Comparison of ENCODE assay signal across 19 cellular contexts in genomic region chr20:63335711-63336110, GRCh38. TPM values are rescaled to one million over a fixed set of nuclear protein-coding genes. Genes with fewer than 3 reads are reported as not detected.
DNase-seq lines count a peak whose midpoint lies in the region; ATAC-seq, FAIRE-seq and TF ChIP-seq lines count a peak whose summit lies in the region.
"Had no signal": no experiment of that assay in that cellular context is flagged by ENCODE, and none has a peak within 500 bp of the region (broad histone marks: within the 10 kb centered on the region; RNA-seq: fewer than 3 reads in every experiment).

No MANE protein-coding gene starts in this region.

- H2AK5ac ChIP-seq in neuronal stem cell (ENCODE audit: low read depth, low read length) = no peak overlapping the region

- no TSS peak for BruUV-seq in HepG2 (replicated peaks; lab: Mats Ljungman, UMichigan)

- no peak overlapping the region for H3K18ac ChIP-seq in neuronal stem cell (ENCODE audit: low read length)

- H3K27me3 ChIP-seq in adrenal gland = no peaks in the 10 kb centered on the region
- H3K27me3 ChIP-seq in HepG2 (ENCODE audit: control insufficient read depth in 1 of 2, insufficient read depth in 2 of 2, low read length in 2 of 2) = peaks cover 0 to 16% of the 10 kb centered on the region in 2 experiments
- peaks cover 0 to 3% (median 0%) of the 10 kb centered on the region in 3 experiments for H3K27me3 ChIP-seq in neuronal stem cell (ENCODE audit: control insufficient read depth in 3 of 3, insufficient read depth in 3 of 3, low read depth in 1 of 3, low read length in 3 of 3)
- H3K27me3 ChIP-seq in esophagus muscularis mucosa = peaks cover 0 to 85% (median 3%) of the 10 kb centered on the region in 4 donors
- H3K27me3 ChIP-seq: BLaER1 had no signal

- POLR2A ChIA-PET in HepG2 (lab: Yijun Ruan, JAX) = no interaction called here

- H3K4me2 ChIP-seq in HepG2 (ENCODE audit: low read depth, low read length) = no peak overlapping the region
- no peak overlapping the region for H3K4me2 ChIP-seq in neuronal stem cell (ENCODE audit: insufficient read depth, low read length, poor library complexity, severe bottlenecking)
- H3K4me2 ChIP-seq: A549, BLaER1 had no signal

- no peak overlapping the region for H2BK5ac ChIP-seq in neuronal stem cell (ENCODE audit: low read length)

- intact Hi-C loops in adrenal gland (cut with DNase I) = no loop called here
- intact Hi-C loops in HepG2 (cut with micrococcal nuclease; ENCODE audit: unreplicated experiment) = loop anchor here (2.0 kb wide), 1 partner anchor 31 kb away; no protein-coding TSS in a partner anchor
- intact Hi-C loops in esophagus muscularis mucosa (cut with DNase I) = no loop called here

- H3K79me2 ChIP-seq in HepG2 (ENCODE audit: insufficient read depth, low read length) = no peaks in the 10 kb centered on the region

- TF ChIP-seq EP300 in HepG2 (IDR thresholded peaks at IDR 0.05; ENCODE audit: low read depth in 2 of 2, low read length in 2 of 2) (no peak), HepG2 (CRISPR knock-in tag; IDR thresholded peaks at IDR 0.05; ENCODE audit: borderline replicate concordance) (no peak), esophagus muscularis mucosa (IDR thresholded peaks at IDR 0.05) (no peak)

- WGBS in adrenal gland, 4 donors = 16 to 27% (median 19%) methylated on average over 9 of the region's 9 CpGs
- WGBS in HepG2 (ENCODE audit: low lambda C conversion rate) = 23% methylated on average over 9 of the region's 9 CpGs
- WGBS in neuronal stem cell (ENCODE audit: extremely low coverage in 2 of 2, insufficient read length in 2 of 2, insufficient replicate concordance in 1 of 2), 2 donors = no CpG with 5 or more reads among the region's 9 CpGs
- 47% methylated on average over 8 of the region's 9 CpGs for WGBS in esophagus muscularis mucosa

- H2BK15ac ChIP-seq in neuronal stem cell (ENCODE audit: low read length) = no peak overlapping the region

- FAIRE-seq in HTR-8/SVneo (lab: Jason Lieb, UNC) (peak; percentile 80), HepG2 (lab: Jason Lieb, UNC) (no peak)
- FAIRE-seq: A549, GM12892 had no signal

- no peak overlapping the region for H3K14ac ChIP-seq in neuronal stem cell (ENCODE audit: low read length)

- no peak overlapping the region for H4K91ac ChIP-seq in neuronal stem cell (ENCODE audit: low read depth, low read length, poor library complexity)

- TF ChIP-seq POLR2A in adrenal gland (IDR thresholded peaks at IDR 0.05) (no peak), HepG2 (IDR thresholded peaks at IDR 0.05; ENCODE audit: insufficient read depth in 1 of 2, low read depth in 2 of 2, low read length in 2 of 2) (no peak), esophagus muscularis mucosa (IDR thresholded peaks at IDR 0.05; ENCODE audit: low read depth) (no peak)

- TF ChIP-seq RAD21 in HepG2 (CRISPR knock-in tag; IDR thresholded peaks at IDR 0.05) = no peak

- no peak for DNase-seq in HTR-8/SVneo (ENCODE audit: insufficient read length, low spot score)
- peak in 4 of 7 donors; percentile 27 to 57 (median 38) for DNase-seq in adrenal gland
- DNase-seq in HepG2 (ENCODE audit: low spot score) = no peak
- no peak for DNase-seq in neuronal stem cell (ENCODE audit: low spot score)
- no peak for DNase-seq in AG08396 (ENCODE audit: low spot score)
- no peak for DNase-seq in esophagus muscularis mucosa (ENCODE audit: extremely low spot score)
- DNase-seq: Caco-2; CD8-positive, alpha-beta memory T cell; DND-41; GDM1 had no signal

- H3K4me1 ChIP-seq in adrenal gland (replicated peaks in 1 of 2) = no peaks in the 10 kb centered on the region
- no peaks in the 10 kb centered on the region for H3K4me1 ChIP-seq in HepG2 (ENCODE audit: insufficient read depth, low read length)
- H3K4me1 ChIP-seq in neuronal stem cell (ENCODE audit: control insufficient read depth in 2 of 2, insufficient read depth in 1 of 2, low read depth in 1 of 2, low read length in 2 of 2) = peaks cover 0 to 2% of the 10 kb centered on the region in 2 donors
- no peaks in the 10 kb centered on the region for H3K4me1 ChIP-seq in esophagus muscularis mucosa
- H3K4me1 ChIP-seq: A549 had no signal

- CTCF ChIA-PET in HepG2 (lab: Yijun Ruan, JAX; ENCODE audit: low intra/inter-chr PET ratio, low total read pairs) = no interaction called here

- no peak overlapping the region for H3K23ac ChIP-seq in neuronal stem cell (ENCODE audit: low read depth, low read length, poor library complexity)

- no peak overlapping the region for H2BK120ac ChIP-seq in neuronal stem cell (ENCODE audit: low read depth, low read length)

- H3K9me3 ChIP-seq in adrenal gland (replicated peaks in 1 of 3) (no peaks in the 10 kb centered on the region), HepG2 (ENCODE audit: low read length) (no peaks in the 10 kb centered on the region), neuronal stem cell (replicated peaks in 1 of 2; ENCODE audit: control insufficient read depth in 2 of 2, insufficient read depth in 1 of 2, low read depth in 1 of 2, low read length in 2 of 2) (peaks cover 7 to 9% of the 10 kb centered on the region in 2 donors), esophagus muscularis mucosa (peaks cover 0 to 7% (median 0%) of the 10 kb centered on the region in 4 donors)

- H3K4me3 ChIP-seq in adrenal gland = no peak overlapping the region
- H3K4me3 ChIP-seq in HepG2 (replicated peaks in 1 of 3; ENCODE audit: insufficient read depth in 1 of 3, low read depth in 2 of 3, low read length in 3 of 3) = no peak overlapping the region
- H3K4me3 ChIP-seq in neuronal stem cell (ENCODE audit: low read length in 2 of 2) = no peak overlapping the region
- no peak overlapping the region for H3K4me3 ChIP-seq in esophagus muscularis mucosa
- H3K4me3 ChIP-seq: A549, BLaER1 had no signal

- H3K27ac ChIP-seq in adrenal gland (no peak overlapping the region), HepG2 (ENCODE audit: extremely low read length, insufficient read depth, low read length) (no peak overlapping the region), neuronal stem cell (replicated peaks; ENCODE audit: low read length) (no peak overlapping the region), esophagus muscularis mucosa (replicated peaks in 1 of 4) (no peak overlapping the region)
- H3K27ac ChIP-seq: A549, BLaER1 had no signal

- peaks cover 2% of the 10 kb centered on the region for H3K79me1 ChIP-seq in neuronal stem cell (ENCODE audit: low read depth, low read length)

- TF ChIP-seq CTCF in adrenal gland (IDR thresholded peaks at IDR 0.05) (no peak), HepG2 (CRISPR knock-in tag; IDR thresholded peaks at IDR 0.05) (no peak), esophagus muscularis mucosa (IDR thresholded peaks at IDR 0.05) (no peak)

- ATAC-seq in HepG2 (no peak; the same call in 2 of the 3 replicates), HG02870 (IDR thresholded peaks at IDR 0.05; ENCODE audit: unreplicated experiment) (no peak), GM21367 (IDR thresholded peaks at IDR 0.05; ENCODE audit: unreplicated experiment) (no peak)
- ATAC-seq: A549, HCT116 had no signal

- H3K36me3 ChIP-seq in adrenal gland (replicated peaks in 1 of 2) (no peaks in the 10 kb centered on the region), HepG2 (replicated peaks in 1 of 2; ENCODE audit: control insufficient read depth in 1 of 2, insufficient read depth in 2 of 2, low read length in 2 of 2) (no peaks in the 10 kb centered on the region), neuronal stem cell (replicated peaks in 1 of 2; ENCODE audit: control insufficient read depth in 2 of 2, insufficient read depth in 2 of 2, low read length in 2 of 2) (peaks cover 0 to 2% of the 10 kb centered on the region in 2 donors), esophagus muscularis mucosa (no peaks in the 10 kb centered on the region)
- H3K36me3 ChIP-seq: BLaER1 had no signal

- in situ Hi-C loops in HepG2 (cut with HindIII; ENCODE audit: extremely low pct_ligation_motif_present, low pct_unique_long_range_greater_than_20kb) = no loop called here

- H3K9ac ChIP-seq in HepG2 (ENCODE audit: insufficient read depth, low read depth, low read length) (no peak overlapping the region), neuronal stem cell (ENCODE audit: low read depth, low read length, poor library complexity) (peak overlapping the region; percentile 1)
- H3K9ac ChIP-seq: BLaER1 had no signal

- no peaks in the 10 kb centered on the region; the same call in 1 of the 2 replicates for H4K20me1 ChIP-seq in HepG2 (ENCODE audit: insufficient read depth, low read length)
- H4K20me1 ChIP-seq: BLaER1 had no signal

- H2BK12ac ChIP-seq in neuronal stem cell (ENCODE audit: low read length) = no peak overlapping the region

- H4K8ac ChIP-seq in neuronal stem cell (ENCODE audit: low read depth, low read length) = no peak overlapping the region

- H2AFZ ChIP-seq in HepG2 (ENCODE audit: low read length) (no peak overlapping the region), neuronal stem cell (ENCODE audit: low read length) (peak overlapping the region; percentile 51)

- H3K4ac ChIP-seq in neuronal stem cell (ENCODE audit: low read length) = no peak overlapping the region

RNA-seq across cellular contexts. Expression of gene CHRNA4, which starts 25.4 kb away (rescaled TPM):
- total RNA-seq in adrenal gland (under 1 TPM in 3 of 8 donors, not detected in 5; 0.10 to 0.57 (median 0.46) TPM), HepG2 (2016; rRNA removed; fragmentation: Illumina TruSeq; extraction: Trizol) (not detected in 2 replicates), esophagus muscularis mucosa (not detected)
- polyA plus RNA-seq in adrenal gland (under 1 TPM; 0.20 to 0.32 (median 0.26) TPM), HepG2 (2011; rRNA removed) (not detected in 2 replicates)
- total RNA-seq in HepG2 (2016; cell fraction: cytosol; rRNA removed; fragmentation: Illumina TruSeq; extraction: Trizol; ENCODE audit: low read depth) = not detected in 2 replicates
- total RNA-seq in HepG2 (2016; cell fraction: insoluble cytoplasmic fraction; rRNA removed; fragmentation: Illumina TruSeq; extraction: Trizol) = not detected in 2 replicates
- not detected in 2 replicates for total RNA-seq in HepG2 (2016; cell fraction: membrane; rRNA removed; fragmentation: Illumina TruSeq; extraction: Trizol)
- total RNA-seq in HepG2 (2016; cell fraction: nucleus; rRNA removed; fragmentation: Illumina TruSeq; extraction: Trizol) = not detected in 2 replicates
- polyA plus RNA-seq in HepG2 (2011; cell fraction: cytosol; rRNA removed) = 0.06 TPM in 1 of 2 replicates, not detected in the other
- 0.10 and 0.14 TPM in 2 replicates for polyA plus RNA-seq in HepG2 (2011; cell fraction: nucleus; rRNA removed)
- polyA plus RNA-seq in HepG2 (2012) = 0.11 TPM in 1 of 2 replicates, not detected in the other
- not detected in 2 replicates for polyA plus RNA-seq in HepG2 (2016; cell fraction: cytosol; fragmentation: Illumina TruSeq; extraction: Trizol; ENCODE audit: low read depth)
- not detected in 2 replicates for polyA plus RNA-seq in HepG2 (2016; cell fraction: insoluble cytoplasmic fraction; fragmentation: Illumina TruSeq; extraction: Trizol; ENCODE audit: low read depth)
- polyA plus RNA-seq in HepG2 (2016; cell fraction: membrane; fragmentation: Illumina TruSeq; extraction: Trizol; ENCODE audit: low read depth) = not detected in 2 replicates
- not detected in 2 replicates for polyA plus RNA-seq in HepG2 (2016; cell fraction: nucleus; fragmentation: Illumina TruSeq; extraction: Trizol; ENCODE audit: insufficient read depth, low read depth)
- polyA minus RNA-seq in HepG2 (2011; rRNA and poly(A)+ RNA removed; ENCODE audit: low replicate concordance) = not detected in 2 replicates
- polyA minus RNA-seq in HepG2 (2011; cell fraction: cytosol; rRNA and poly(A)+ RNA removed) = not detected in 2 replicates
- polyA minus RNA-seq in HepG2 (2011; cell fraction: nucleus; rRNA and poly(A)+ RNA removed) = not detected in 2 replicates
- 0.29 TPM for polyA plus RNA-seq in neuronal stem cell (2013, experiment 1 of 2)
- polyA plus RNA-seq in neuronal stem cell (2013, experiment 2 of 2) = 0.19 TPM
- total RNA-seq: CD8-positive, alpha-beta memory T cell; H4; HT-29 had no signal
- polyA plus RNA-seq: AG04450; CD8-positive, alpha-beta memory T cell had no signal

RNA-seq across cellular contexts. Expression of gene COL20A1, which starts 42.7 kb away (rescaled TPM):
- total RNA-seq in adrenal gland = under 1 TPM in 3 of 8 donors, not detected in 5; 0.09 to 0.18 (median 0.11) TPM
- under 1 TPM in 2 of 3 donors, not detected in 1; 0.34 to 0.97 TPM for polyA plus RNA-seq in adrenal gland
- not detected in 2 replicates for total RNA-seq in HepG2 (2016; rRNA removed; fragmentation: Illumina TruSeq; extraction: Trizol)
- total RNA-seq in HepG2 (2016; cell fraction: cytosol; rRNA removed; fragmentation: Illumina TruSeq; extraction: Trizol; ENCODE audit: low read depth) = not detected in 2 replicates
- total RNA-seq in HepG2 (2016; cell fraction: insoluble cytoplasmic fraction; rRNA removed; fragmentation: Illumina TruSeq; extraction: Trizol) = not detected in 2 replicates
- not detected in 2 replicates for total RNA-seq in HepG2 (2016; cell fraction: membrane; rRNA removed; fragmentation: Illumina TruSeq; extraction: Trizol)
- total RNA-seq in HepG2 (2016; cell fraction: nucleus; rRNA removed; fragmentation: Illumina TruSeq; extraction: Trizol) = not detected in 2 replicates
- 0.03 TPM in 1 of 2 replicates, not detected in the other for polyA plus RNA-seq in HepG2 (2011; rRNA removed)
- polyA plus RNA-seq in HepG2 (2011; cell fraction: cytosol; rRNA removed) = 0.03 TPM in 1 of 2 replicates, not detected in the other
- 0.09 and 0.14 TPM in 2 replicates for polyA plus RNA-seq in HepG2 (2011; cell fraction: nucleus; rRNA removed)
- not detected in 2 replicates for polyA plus RNA-seq in HepG2 (2012)
- polyA plus RNA-seq in HepG2 (2016; cell fraction: cytosol; fragmentation: Illumina TruSeq; extraction: Trizol; ENCODE audit: low read depth) = not detected in 2 replicates
- polyA plus RNA-seq in HepG2 (2016; cell fraction: insoluble cytoplasmic fraction; fragmentation: Illumina TruSeq; extraction: Trizol; ENCODE audit: low read depth) = not detected in 2 replicates
- polyA plus RNA-seq in HepG2 (2016; cell fraction: membrane; fragmentation: Illumina TruSeq; extraction: Trizol; ENCODE audit: low read depth) = not detected in 2 replicates
- not detected in 2 replicates for polyA plus RNA-seq in HepG2 (2016; cell fraction: nucleus; fragmentation: Illumina TruSeq; extraction: Trizol; ENCODE audit: insufficient read depth, low read depth)
- polyA minus RNA-seq in HepG2 (2011; rRNA and poly(A)+ RNA removed; ENCODE audit: low replicate concordance) = not detected in 2 replicates
- not detected in 2 replicates for polyA minus RNA-seq in HepG2 (2011; cell fraction: cytosol; rRNA and poly(A)+ RNA removed)
- polyA minus RNA-seq in HepG2 (2011; cell fraction: nucleus; rRNA and poly(A)+ RNA removed) = under 0.01 and 0.12 TPM in 2 replicates
- polyA plus RNA-seq in neuronal stem cell (2013, experiment 1 of 2) = 0.13 TPM
- polyA plus RNA-seq in neuronal stem cell (2013, experiment 2 of 2) = 0.08 TPM
- total RNA-seq in esophagus muscularis mucosa = under 1 TPM in 1 of 4 donors, not detected in 3; 0.32 TPM
- polyA plus RNA-seq: AG04450; CD8-positive, alpha-beta memory T cell had no signal

Comparison
In these comparisons a context has a peak if more than half of its experiments do, and no peak if none do; other contexts are left out.
1. DNase-seq: peak in adrenal gland (4 of 7); none in HTR-8/SVneo (single experiment), HepG2 (single experiment), neuronal stem cell (single experiment), AG08396 (single experiment) and esophagus muscularis mucosa (single experiment).